8 cellular contexts compared by ENCODE assay signal in the genomic region with DNA sequence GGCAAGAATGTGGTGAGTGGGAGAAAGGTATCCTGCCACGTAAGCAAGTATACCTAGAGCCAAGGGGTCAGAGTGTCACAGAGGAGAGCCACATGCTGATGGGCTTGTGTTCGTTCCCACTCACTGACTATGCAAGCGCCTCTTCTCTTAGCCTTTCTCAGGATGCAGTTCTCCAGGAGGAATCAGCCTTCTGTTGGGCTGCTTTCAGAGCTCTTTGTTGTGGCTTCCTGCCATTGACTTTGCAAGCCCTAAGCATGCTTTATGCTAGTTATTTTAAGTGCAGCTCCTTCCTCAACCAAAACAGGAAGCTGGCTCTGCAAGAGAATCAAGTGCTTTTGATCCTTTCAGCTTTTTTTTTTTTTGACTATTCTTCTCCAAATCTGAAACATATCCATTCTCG.
DNase-seq lines count a peak whose midpoint lies in the region; ATAC-seq and TF ChIP-seq lines count a peak whose summit lies in the region.

No MANE protein-coding gene starts in this region.

- POLR2A ChIA-PET in CD4-positive, alpha-beta T cell (lab: Charles Lee): interaction anchor here (0.6 to 2.4 kb wide), 17 partner anchors 11 to 1642 kb away, joined by 3 to 17 read pairs (median 5); a partner anchor contains a TSS
- POLR2A ChIA-PET in activated naive CD8-positive, alpha-beta T cell treated with anti-CD3 and anti-CD28 coated beads, Interleukin-2, amount 10 ng/mL, durations not matched to agents 7 days and 5 days (lab: Charles Lee): interaction anchor here (0.6 to 1.5 kb wide), 3 partner anchors 48 to 303 kb away, joined by 3 read pairs; no protein-coding TSS in a partner anchor

- TF ChIP-seq CTCF in CD4-positive, alpha-beta T cell (IDR thresholded peaks at IDR 0.05): no peak
- no peak for TF ChIP-seq CTCF in BE2C (IDR thresholded peaks at IDR 0.05; ENCODE audit: low read depth, low read length)

- no peaks in the 10 kb centered on the region for H3K27me3 Mint-ChIP-seq in CD4-positive, alpha-beta T cell
- H3K27me3 Mint-ChIP-seq in activated naive CD8-positive, alpha-beta T cell treated with anti-CD3 and anti-CD28 coated beads, Interleukin-2, amount 10 ng/mL, durations not matched to agents 7 days and 5 days: no peaks in the 10 kb centered on the region

- H3K4me3 Mint-ChIP-seq in CD4-positive, alpha-beta T cell: peak overlapping the region; percentile 77
- H3K4me3 Mint-ChIP-seq in activated naive CD8-positive, alpha-beta T cell treated with anti-CD3 and anti-CD28 coated beads, Interleukin-2, amount 10 ng/mL, durations not matched to agents 7 days and 5 days: peak overlapping the region; percentile 57

- H3K9me3 Mint-ChIP-seq in CD4-positive, alpha-beta T cell: no peaks in the 10 kb centered on the region
- H3K9me3 Mint-ChIP-seq in activated naive CD8-positive, alpha-beta T cell treated with anti-CD3 and anti-CD28 coated beads, Interleukin-2, amount 10 ng/mL, durations not matched to agents 7 days and 5 days: peaks cover 5% of the 10 kb centered on the region

- peak; percentile 96 for ATAC-seq in CD4-positive, alpha-beta T cell (ENCODE audit: poor library complexity)
- peak; percentile 94 for ATAC-seq in activated naive CD8-positive, alpha-beta T cell treated with anti-CD3 and anti-CD28 coated beads, Interleukin-2, amount 10 ng/mL, durations not matched to agents 7 days and 5 days (ENCODE audit: low read depth)
- peak; percentile 58 for ATAC-seq in left lobe of liver
- ATAC-seq in HG02642 (IDR thresholded peaks at IDR 0.05; ENCODE audit: poor library complexity, unreplicated experiment): no peak

- CTCF ChIA-PET in CD4-positive, alpha-beta T cell (lab: Charles Lee): no interaction called here

- H3K4me1 ChIP-seq in BE2C: no peaks in the 10 kb centered on the region

- no peak overlapping the region for H3K27ac ChIP-seq in CD4-positive, alpha-beta T cell (ENCODE audit: low read depth, low read length)

- peaks cover 70% of the 10 kb centered on the region for H3K4me1 Mint-ChIP-seq in CD4-positive, alpha-beta T cell (ENCODE audit: low read depth)
- H3K4me1 Mint-ChIP-seq in activated naive CD8-positive, alpha-beta T cell treated with anti-CD3 and anti-CD28 coated beads, Interleukin-2, amount 10 ng/mL, durations not matched to agents 7 days and 5 days: peaks cover 21% of the 10 kb centered on the region

- H3K27me3 ChIP-seq in CD4-positive, alpha-beta T cell (ENCODE audit: control insufficient read depth, insufficient read depth, low read length): no peaks in the 10 kb centered on the region
- no peaks in the 10 kb centered on the region for H3K27me3 ChIP-seq in BE2C

- H3K4me3 ChIP-seq in BE2C (ENCODE audit: low read depth, low read length): no peak overlapping the region

- DNase-seq in CD4-positive, alpha-beta T cell: peak in 8 of 10 experiments; percentile 4 to 46 (median 20)
- DNase-seq in M059J (ENCODE audit: low read depth): peak; percentile 56
- peak; percentile 42 for DNase-seq in activated naive CD8-positive, alpha-beta T cell treated with anti-CD3 and anti-CD28 coated beads, Interleukin-2, amount 10 ng/mL, durations not matched to agents 7 days and 5 days
- no peak for DNase-seq in left lobe of liver (ENCODE audit: low spot score)
- DNase-seq in DMS153 (lab: John Stamatoyannopoulos, UW): no peak
- DNase-seq in NCI-H187 treated with DMSO at 0.1 percent for 48 hours (lab: John Stamatoyannopoulos, UW): no peak
- no peak for DNase-seq in BE2C

- H3K9me3 ChIP-seq in CD4-positive, alpha-beta T cell (ENCODE audit: control insufficient read depth, low read length): no peaks in the 10 kb centered on the region
- peaks cover 1% of the 10 kb centered on the region; the same call in 1 of the 2 replicates for H3K9me3 ChIP-seq in BE2C

- H3K27ac Mint-ChIP-seq in CD4-positive, alpha-beta T cell: peak overlapping the region; percentile 89
- peak overlapping the region; percentile 84 for H3K27ac Mint-ChIP-seq in activated naive CD8-positive, alpha-beta T cell treated with anti-CD3 and anti-CD28 coated beads, Interleukin-2, amount 10 ng/mL, durations not matched to agents 7 days and 5 days

- intact Hi-C loops in CD4-positive, alpha-beta T cell (cut with DNase I, micrococcal nuclease): loop anchor here in 1 of 2 experiments (5.0 kb wide), 2 partner anchors 69 to 71 kb away; a partner anchor contains a TSS

- peaks cover under 1% of the 10 kb centered on the region; the same call in 1 of the 2 replicates for H3K36me3 ChIP-seq in BE2C

- peaks cover 54% of the 10 kb centered on the region for H3K36me3 Mint-ChIP-seq in CD4-positive, alpha-beta T cell (ENCODE audit: low read depth)
- peaks cover 34% of the 10 kb centered on the region for H3K36me3 Mint-ChIP-seq in activated naive CD8-positive, alpha-beta T cell treated with anti-CD3 and anti-CD28 coated beads, Interleukin-2, amount 10 ng/mL, durations not matched to agents 7 days and 5 days

Comparison
In these comparisons a context has a peak if more than half of its experiments do, and no peak if none do; other contexts are left out.
1. DNase-seq: peak in CD4-positive, alpha-beta T cell (8 of 10), M059J (single experiment) and activated naive CD8-positive, alpha-beta T cell treated with anti-CD3 and anti-CD28 coated beads, Interleukin-2, amount 10 ng/mL, durations not matched to agents 7 days and 5 days (single experiment); none in left lobe of liver (single experiment), DMS153 (single experiment), NCI-H187 treated with DMSO at 0.1 percent for 48 hours (single experiment) and BE2C (single experiment).